ENCODE assay signal across 14 cellular contexts in the genomic region with DNA sequence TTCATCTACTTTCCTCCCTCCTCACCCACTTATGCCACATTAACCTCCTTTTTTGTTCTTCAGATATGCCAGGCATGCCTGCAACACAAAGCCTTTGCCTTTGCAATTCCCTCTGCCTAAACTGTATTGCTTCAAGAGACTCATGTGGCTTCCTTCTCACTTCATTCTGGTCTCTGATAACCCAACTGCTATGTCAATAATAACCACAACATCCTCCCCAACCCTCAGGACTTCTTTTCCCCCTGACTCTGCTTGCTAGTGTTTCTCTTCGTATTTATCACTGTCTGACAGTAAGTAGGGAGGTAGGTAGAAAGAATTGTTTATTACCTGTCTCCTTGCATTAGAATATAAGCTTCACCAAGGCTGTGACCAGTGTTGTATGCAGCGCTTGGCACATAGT. TPM values are rescaled to one million over a fixed set of nuclear protein-coding genes. Genes with fewer than 3 reads are reported as not detected.
A peak's percentile ranks its signal among the peaks of the same experiment; 100 is the strongest.
DNase-seq lines count a peak whose midpoint lies in the region; ATAC-seq, FAIRE-seq and TF ChIP-seq lines count a peak whose summit lies in the region.
"Had no signal": no experiment of that assay in that cellular context is flagged by ENCODE, and none has a peak within 500 bp of the region (broad histone marks: within the 10 kb centered on the region; RNA-seq: fewer than 3 reads in every experiment).

No MANE protein-coding gene starts in this region.

- peak; percentile 83 to 87 for ATAC-seq in natural killer cell treated with Interleukin-12 subunit alpha and Interleukin-12 subunit beta and Interleukin-15 and Interleukin-18, amount 100 ng/mL, for 72 hours
- ATAC-seq: SK-N-SH treated with all-trans-retinoic acid at 6 μM for 48 hours had no signal

- no peaks in the 10 kb centered on the region for H3K9me3 Mint-ChIP-seq in activated CD4-positive, alpha-beta T cell treated with anti-CD3 and anti-CD28 coated beads, Interleukin-2, amount 10 ng/mL, durations not matched to agents 24 days and 14 days
- H3K9me3 Mint-ChIP-seq in activated T-helper 1 cell treated with anti-CD3 and anti-CD28 coated beads, Interleukin-12 subunit alpha, Interleukin-12 subunit beta, Interleukin-2, Interleukin-4 antibody, amounts not matched to agents 30 ng/mL and 10 ng/mL and 1 ng/mL, durations not matched to agents 14 hours and 24 hours and 36 hours, result no peaks in the 10 kb centered on the region
- H3K9me3 Mint-ChIP-seq in natural killer cell treated with Interleukin-12 subunit alpha and Interleukin-12 subunit beta and Interleukin-15 and Interleukin-18, amount 100 ng/mL, for 72 hours, result no peaks in the 10 kb centered on the region

- peak; percentile 86 for DNase-seq in activated CD4-positive, alpha-beta T cell treated with anti-CD3 and anti-CD28 coated beads, Interleukin-2, amount 10 ng/mL, durations not matched to agents 24 days and 14 days
- no peak for DNase-seq in activated CD4-positive, alpha-beta T cell treated with anti-CD3 and anti-CD28 coated beads, Interleukin-2, amount 50 U/mL, for 48 hours
- peak; percentile 46 to 54 for DNase-seq in Kasumi-1 (lab: John Stamatoyannopoulos, UW)
- peak; percentile 50 for DNase-seq in activated T-helper 1 cell treated with anti-CD3 and anti-CD28 coated beads, Interleukin-12 subunit alpha, Interleukin-12 subunit beta, Interleukin-2, Interleukin-4 antibody, amounts not matched to agents 30 ng/mL and 10 ng/mL and 1 ng/mL, durations not matched to agents 14 hours and 24 hours and 36 hours (ENCODE audit: low spot score)
- peak; percentile 69 for DNase-seq in natural killer cell treated with Interleukin-12 subunit alpha and Interleukin-12 subunit beta and Interleukin-15 and Interleukin-18, amount 100 ng/mL, for 72 hours (ENCODE audit: low spot score)
- no peak for DNase-seq in DMS153 treated with DMSO at 0.1 percent for 48 hours (lab: John Stamatoyannopoulos, UW; ENCODE audit: unreplicated experiment)
- DNase-seq in activated CD8-positive, alpha-beta memory T cell treated with anti-CD3 and anti-CD28 coated beads for 24 hours, result no peak
- DNase-seq in D721Med (ENCODE audit: insufficient read length, low spot score), result no peak
- DNase-seq: heart right ventricle, MG63, NCI-H524, retina had no signal

- intact Hi-C loops in activated CD4-positive, alpha-beta T cell treated with anti-CD3 and anti-CD28 coated beads, Interleukin-2, amount 10 ng/mL, durations not matched to agents 24 days and 14 days (cut with micrococcal nuclease), result loop anchor here (1.0 kb wide), 3 partner anchors 21 to 62 kb away; a partner anchor contains a TSS
- intact Hi-C loops in activated T-helper 1 cell treated with anti-CD3 and anti-CD28 coated beads, Interleukin-12 subunit alpha, Interleukin-12 subunit beta, Interleukin-2, Interleukin-4 antibody, amounts not matched to agents 30 ng/mL and 10 ng/mL and 1 ng/mL, durations not matched to agents 14 hours and 24 hours and 36 hours (cut with micrococcal nuclease), result loop anchor here (1.0 to 5.0 kb wide), 6 partner anchors 21 to 456 kb away; no protein-coding TSS in a partner anchor

- TF ChIP-seq CTCF in D721Med (IDR thresholded peaks at IDR 0.05; ENCODE audit: insufficient read depth, missing control alignments), result no peak

- peak overlapping the region; percentile 88 for H3K27ac Mint-ChIP-seq in activated CD4-positive, alpha-beta T cell treated with anti-CD3 and anti-CD28 coated beads, Interleukin-2, amount 10 ng/mL, durations not matched to agents 24 days and 14 days
- peak overlapping the region; percentile 94 for H3K27ac Mint-ChIP-seq in activated T-helper 1 cell treated with anti-CD3 and anti-CD28 coated beads, Interleukin-12 subunit alpha, Interleukin-12 subunit beta, Interleukin-2, Interleukin-4 antibody, amounts not matched to agents 30 ng/mL and 10 ng/mL and 1 ng/mL, durations not matched to agents 14 hours and 24 hours and 36 hours
- H3K27ac Mint-ChIP-seq in natural killer cell treated with Interleukin-12 subunit alpha and Interleukin-12 subunit beta and Interleukin-15 and Interleukin-18, amount 100 ng/mL, for 72 hours, result peak overlapping the region; percentile 62 to 80

- peak overlapping the region; percentile 79 for H3K4me3 Mint-ChIP-seq in activated CD4-positive, alpha-beta T cell treated with anti-CD3 and anti-CD28 coated beads, Interleukin-2, amount 10 ng/mL, durations not matched to agents 24 days and 14 days
- H3K4me3 Mint-ChIP-seq in activated T-helper 1 cell treated with anti-CD3 and anti-CD28 coated beads, Interleukin-12 subunit alpha, Interleukin-12 subunit beta, Interleukin-2, Interleukin-4 antibody, amounts not matched to agents 30 ng/mL and 10 ng/mL and 1 ng/mL, durations not matched to agents 14 hours and 24 hours and 36 hours, result peak overlapping the region; percentile 80
- peak overlapping the region; percentile 93 for H3K4me3 Mint-ChIP-seq in natural killer cell treated with Interleukin-12 subunit alpha and Interleukin-12 subunit beta and Interleukin-15 and Interleukin-18, amount 100 ng/mL, for 72 hours

- no peak for FAIRE-seq in D721Med (lab: Jason Lieb, UNC)
- FAIRE-seq: H1 had no signal

- H3K27me3 Mint-ChIP-seq in activated CD4-positive, alpha-beta T cell treated with anti-CD3 and anti-CD28 coated beads, Interleukin-2, amount 10 ng/mL, durations not matched to agents 24 days and 14 days, result no peaks in the 10 kb centered on the region
- H3K27me3 Mint-ChIP-seq in activated T-helper 1 cell treated with anti-CD3 and anti-CD28 coated beads, Interleukin-12 subunit alpha, Interleukin-12 subunit beta, Interleukin-2, Interleukin-4 antibody, amounts not matched to agents 30 ng/mL and 10 ng/mL and 1 ng/mL, durations not matched to agents 14 hours and 24 hours and 36 hours (ENCODE audit: insufficient read depth), result no peaks in the 10 kb centered on the region
- H3K27me3 Mint-ChIP-seq in natural killer cell treated with Interleukin-12 subunit alpha and Interleukin-12 subunit beta and Interleukin-15 and Interleukin-18, amount 100 ng/mL, for 72 hours, result no peaks in the 10 kb centered on the region

- H3K4me1 Mint-ChIP-seq in activated CD4-positive, alpha-beta T cell treated with anti-CD3 and anti-CD28 coated beads, Interleukin-2, amount 10 ng/mL, durations not matched to agents 24 days and 14 days, result peaks cover 72% of the 10 kb centered on the region
- H3K4me1 Mint-ChIP-seq in activated T-helper 1 cell treated with anti-CD3 and anti-CD28 coated beads, Interleukin-12 subunit alpha, Interleukin-12 subunit beta, Interleukin-2, Interleukin-4 antibody, amounts not matched to agents 30 ng/mL and 10 ng/mL and 1 ng/mL, durations not matched to agents 14 hours and 24 hours and 36 hours (ENCODE audit: low read depth), result peaks cover 82% of the 10 kb centered on the region
- peaks cover 40 to 73% of the 10 kb centered on the region in 2 donors for H3K4me1 Mint-ChIP-seq in natural killer cell treated with Interleukin-12 subunit alpha and Interleukin-12 subunit beta and Interleukin-15 and Interleukin-18, amount 100 ng/mL, for 72 hours (ENCODE audit: low read depth in 2 of 2)

- H3K36me3 Mint-ChIP-seq in activated CD4-positive, alpha-beta T cell treated with anti-CD3 and anti-CD28 coated beads, Interleukin-2, amount 10 ng/mL, durations not matched to agents 24 days and 14 days (ENCODE audit: low read depth), result peaks cover 67% of the 10 kb centered on the region
- peaks cover 56% of the 10 kb centered on the region for H3K36me3 Mint-ChIP-seq in activated T-helper 1 cell treated with anti-CD3 and anti-CD28 coated beads, Interleukin-12 subunit alpha, Interleukin-12 subunit beta, Interleukin-2, Interleukin-4 antibody, amounts not matched to agents 30 ng/mL and 10 ng/mL and 1 ng/mL, durations not matched to agents 14 hours and 24 hours and 36 hours (ENCODE audit: low read depth)
- H3K36me3 Mint-ChIP-seq in natural killer cell treated with Interleukin-12 subunit alpha and Interleukin-12 subunit beta and Interleukin-15 and Interleukin-18, amount 100 ng/mL, for 72 hours, result peaks cover 32% of the 10 kb centered on the region

RNA-seq across cellular contexts. Expression of a gene that starts 22.4 kb away (rescaled TPM):
- total RNA-seq in activated CD4-positive, alpha-beta T cell treated with anti-CD3 and anti-CD28 coated beads, Interleukin-2, amount 10 ng/mL, durations not matched to agents 24 days and 14 days, result 66.5 and 69.9 TPM in 2 replicates
- 61.5 and 66.1 TPM in 2 replicates for total RNA-seq in activated T-helper 1 cell treated with anti-CD3 and anti-CD28 coated beads, Interleukin-12 subunit alpha, Interleukin-12 subunit beta, Interleukin-2, Interleukin-4 antibody, amounts not matched to agents 30 ng/mL and 10 ng/mL and 1 ng/mL, durations not matched to agents 14 hours and 24 hours and 36 hours
- 10 to 100 TPM; 45.0 to 46.0 TPM for total RNA-seq in natural killer cell treated with Interleukin-12 subunit alpha and Interleukin-12 subunit beta and Interleukin-15 and Interleukin-18, amount 100 ng/mL, for 72 hours

RNA-seq across cellular contexts. Expression of a gene that starts 46.4 kb away (rescaled TPM):
- total RNA-seq in activated CD4-positive, alpha-beta T cell treated with anti-CD3 and anti-CD28 coated beads, Interleukin-2, amount 10 ng/mL, durations not matched to agents 24 days and 14 days, result 18.0 and 18.7 TPM in 2 replicates
- 16.6 and 16.9 TPM in 2 replicates for total RNA-seq in activated T-helper 1 cell treated with anti-CD3 and anti-CD28 coated beads, Interleukin-12 subunit alpha, Interleukin-12 subunit beta, Interleukin-2, Interleukin-4 antibody, amounts not matched to agents 30 ng/mL and 10 ng/mL and 1 ng/mL, durations not matched to agents 14 hours and 24 hours and 36 hours
- 10 to 100 TPM; 28.0 to 30.2 TPM for total RNA-seq in natural killer cell treated with Interleukin-12 subunit alpha and Interleukin-12 subunit beta and Interleukin-15 and Interleukin-18, amount 100 ng/mL, for 72 hours

Comparison
In these comparisons a context has a peak if more than half of its experiments do, and no peak if none do; other contexts are left out.
1. DNase-seq: peak in activated CD4-positive, alpha-beta T cell treated with anti-CD3 and anti-CD28 coated beads, Interleukin-2, amount 10 ng/mL, durations not matched to agents 24 days and 14 days (single experiment), Kasumi-1 (2 of 2), activated T-helper 1 cell treated with anti-CD3 and anti-CD28 coated beads, Interleukin-12 subunit alpha, Interleukin-12 subunit beta, Interleukin-2, Interleukin-4 antibody, amounts not matched to agents 30 ng/mL and 10 ng/mL and 1 ng/mL, durations not matched to agents 14 hours and 24 hours and 36 hours (single experiment) and natural killer cell treated with Interleukin-12 subunit alpha and Interleukin-12 subunit beta and Interleukin-15 and Interleukin-18, amount 100 ng/mL, for 72 hours (single experiment); none in activated CD4-positive, alpha-beta T cell treated with anti-CD3 and anti-CD28 coated beads, Interleukin-2, amount 50 U/mL, for 48 hours (0 of 2), DMS153 treated with DMSO at 0.1 percent for 48 hours (single experiment), activated CD8-positive, alpha-beta memory T cell treated with anti-CD3 and anti-CD28 coated beads for 24 hours (single experiment) and D721Med (single experiment).
2. Peak in every context shown above with its lines, with median percentiles within 50 percentile points of each other: H3K27ac Mint-ChIP-seq and H3K4me3 Mint-ChIP-seq.